ENCODE assay signal across 9 cellular contexts in the genomic region with DNA sequence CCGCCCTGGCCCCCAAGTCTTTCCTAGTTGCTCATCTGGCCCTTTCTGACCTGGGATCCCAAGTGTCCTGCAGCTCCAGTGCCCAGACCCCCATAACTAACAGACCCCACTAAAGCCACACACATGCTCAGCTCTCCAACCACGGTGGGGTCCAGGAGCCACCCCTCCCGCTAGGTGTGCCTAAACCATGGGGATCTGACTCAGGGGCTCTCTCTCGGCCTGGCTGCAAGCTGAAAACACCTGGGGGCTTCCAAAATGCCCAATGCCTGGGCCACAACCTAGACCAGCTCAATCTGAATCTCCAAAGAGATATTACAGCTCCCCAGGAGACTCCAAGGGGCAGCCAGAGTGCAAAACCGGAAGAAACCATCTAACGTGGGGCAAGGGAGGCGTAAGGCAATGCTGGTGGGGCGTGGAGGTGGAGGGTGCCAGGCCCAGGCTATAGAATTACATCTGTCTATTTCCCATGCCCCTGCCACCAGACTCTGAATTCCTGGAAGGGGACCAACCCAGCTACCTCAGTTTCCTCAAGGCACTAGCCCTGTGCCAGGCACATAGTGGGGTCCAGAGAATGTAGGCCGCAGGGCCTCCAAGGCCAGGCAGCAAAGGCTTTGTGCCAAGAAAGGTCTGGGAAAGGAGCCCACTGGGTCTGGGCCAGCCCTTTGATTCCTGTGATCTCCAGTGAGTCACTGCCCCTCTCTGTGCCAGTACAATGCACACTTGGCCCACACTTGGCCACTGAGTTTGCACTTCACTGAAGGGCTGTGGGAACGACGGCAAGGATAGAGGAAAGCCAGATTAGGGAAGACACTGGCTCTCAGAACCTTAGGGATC. TPM values are rescaled to one million over a fixed set of nuclear protein-coding genes. Genes with fewer than 3 reads are reported as not detected.
DNase-seq lines count a peak whose midpoint lies in the region; ATAC-seq and TF ChIP-seq lines count a peak whose summit lies in the region.
"Had no signal": no experiment of that assay in that cellular context is flagged by ENCODE, and none has a peak within 500 bp of the region (broad histone marks: within the 10 kb centered on the region; RNA-seq: fewer than 3 reads in every experiment).

No MANE protein-coding gene starts in this region.

- 39 to 46% methylated on average over 11 of the region's 11 CpGs for WGBS in aorta, 2 donors

- peaks cover 0 to 2% of the 10 kb centered on the region in 2 donors for H3K36me3 ChIP-seq in aorta (ENCODE audit: control insufficient read depth in 1 of 2, insufficient read depth in 2 of 2, low read length in 1 of 2)

- peak; percentile 73 for ATAC-seq in aorta (ENCODE audit: low FRiP score)
- no peak for ATAC-seq in HG03378 (IDR thresholded peaks at IDR 0.05; ENCODE audit: unreplicated experiment)
- no peak for ATAC-seq in GM19035 (IDR thresholded peaks at IDR 0.05; ENCODE audit: unreplicated experiment)

- intact Hi-C loops in aorta (cut with DNase I): no loop called here

- no peaks in the 10 kb centered on the region for H3K9me3 ChIP-seq in aorta (ENCODE audit: control insufficient read depth, low read length)

- no peak for TF ChIP-seq CTCF in choroid plexus epithelial cell (conservative IDR thresholded peaks at IDR 0.05; ENCODE audit: low read depth, low read length)

- peak; percentile 57 for DNase-seq in activated effector memory CD4-positive, alpha-beta T cell treated with anti-CD3 and anti-CD28 coated beads, Interleukin-2, amount 50 U/mL, for 16 hours
- DNase-seq in activated effector memory CD4-positive, alpha-beta T cell treated with Interleukin-2 at 50 U/mL for 16 hours: no peak
- DNase-seq in choroid plexus epithelial cell (ENCODE audit: low read depth): peak; percentile 84
- peak; percentile 60 for DNase-seq in middle frontal gyrus (ENCODE audit: extremely low spot score, low spot score)
- peak; percentile 87 to 95 for DNase-seq in aorta
- no peak for DNase-seq in NCI-H187 treated with DMSO at 0.1 percent for 48 hours (lab: John Stamatoyannopoulos, UW)
- DNase-seq: NCI-H1105 had no signal

- no peaks in the 10 kb centered on the region for H3K27me3 ChIP-seq in aorta (ENCODE audit: control insufficient read depth in 1 of 2, insufficient read depth in 2 of 2, low read length in 1 of 2)

- H3K27ac ChIP-seq in aorta (ENCODE audit: low read depth in 1 of 2, low read length in 2 of 2): peak overlapping the region in 1 of 2 donors; percentile 64

- no peaks in the 10 kb centered on the region for H3K4me1 ChIP-seq in aorta (ENCODE audit: control insufficient read depth in 1 of 2, insufficient read depth in 2 of 2, low read length in 2 of 2)

- H3K4me3 ChIP-seq in choroid plexus epithelial cell (ENCODE audit: low read depth, low read length) (no peak overlapping the region), aorta (ENCODE audit: low read length in 2 of 2) (no peak overlapping the region)

RNA-seq across cellular contexts. Expression of a gene that starts 3.3 kb away (rescaled TPM):
- 10 to 100 TPM; 42.6 to 51.3 TPM for total RNA-seq in aorta
- polyA plus RNA-seq in aorta: 10 to 100 TPM; 23.4 to 51.1 TPM

RNA-seq across cellular contexts. Expression of a gene that starts 18.5 kb away (rescaled TPM):
- total RNA-seq in aorta: 10 to 100 TPM; 30.7 to 38.0 TPM
- 10 to 100 TPM; 10.3 to 22.2 TPM for polyA plus RNA-seq in aorta

RNA-seq across cellular contexts. Expression of a gene that starts 22.8 kb away (rescaled TPM):
- total RNA-seq in aorta: not detected
- under 1 TPM in 1 of 2 donors, not detected in 1; 0.26 TPM for polyA plus RNA-seq in aorta

RNA-seq across cellular contexts. Expression of a gene that starts 30.6 kb away (rescaled TPM):
- total RNA-seq in aorta: 1 to 10 TPM; 2.8 to 6.1 TPM
- 1 to 10 TPM; 1.0 to 2.6 TPM for polyA plus RNA-seq in aorta

RNA-seq across cellular contexts. Expression of a gene that starts 43.4 kb away (rescaled TPM):
- total RNA-seq in aorta: 1 to 10 TPM; 6.2 to 7.4 TPM
- 1 to 10 TPM; 3.4 to 4.9 TPM for polyA plus RNA-seq in aorta

Comparison
In these comparisons a context has a peak if more than half of its experiments do, and no peak if none do; other contexts are left out.
1. DNase-seq: peak in activated effector memory CD4-positive, alpha-beta T cell treated with anti-CD3 and anti-CD28 coated beads, Interleukin-2, amount 50 U/mL, for 16 hours (single experiment), choroid plexus epithelial cell (single experiment), middle frontal gyrus (single experiment) and aorta (2 of 2); none in activated effector memory CD4-positive, alpha-beta T cell treated with Interleukin-2 at 50 U/mL for 16 hours (single experiment) and NCI-H187 treated with DMSO at 0.1 percent for 48 hours (single experiment).